Comparison of ENCODE assay signal across 22 cellular contexts in the genomic region with DNA sequence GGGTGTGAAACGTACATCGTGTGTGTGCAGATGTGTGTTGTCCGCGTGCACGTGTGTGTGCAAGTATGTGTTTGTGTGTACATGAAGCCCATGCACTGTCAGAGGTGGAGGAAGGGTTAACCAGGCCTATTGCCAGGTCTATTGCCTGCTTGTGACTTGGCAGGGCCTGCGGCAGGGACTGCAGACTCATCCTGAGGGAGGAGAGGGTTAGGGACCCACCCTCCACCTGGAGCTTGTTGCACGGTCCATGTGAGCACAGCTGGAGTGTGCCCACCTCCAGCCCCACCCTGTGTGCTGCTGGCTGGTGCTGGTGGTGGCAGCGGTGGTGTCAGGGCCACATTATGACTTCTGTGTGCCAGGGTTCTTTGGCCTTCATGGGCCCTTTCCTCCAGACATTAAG. TPM values are rescaled to one million over a fixed set of nuclear protein-coding genes. Genes with fewer than 3 reads are reported as not detected.
DNase-seq lines count a peak whose midpoint lies in the region; ATAC-seq and TF ChIP-seq lines count a peak whose summit lies in the region.
"Had no signal": no experiment of that assay in that cellular context is flagged by ENCODE, and none has a peak within 500 bp of the region (broad histone marks: within the 10 kb centered on the region; RNA-seq: fewer than 3 reads in every experiment).

No MANE protein-coding gene starts in this region.

- ATAC-seq in gastroesophageal sphincter (no peak), HG02763 (IDR thresholded peaks at IDR 0.05; ENCODE audit: unreplicated experiment) (no peak)
- ATAC-seq: PC-3 had no signal

- no peak for TF ChIP-seq POLR2A in gastroesophageal sphincter (IDR thresholded peaks at IDR 0.05)

- H3K36me3 ChIP-seq in ascending aorta (no peaks in the 10 kb centered on the region), gastroesophageal sphincter (no peaks in the 10 kb centered on the region), subcutaneous abdominal adipose tissue (ENCODE audit: control insufficient read depth in 5 of 5, insufficient read depth in 5 of 5, low read length in 5 of 5) (no peaks in the 10 kb centered on the region), brain microvascular endothelial cell (replicated peaks) (no peaks in the 10 kb centered on the region)
- H3K36me3 ChIP-seq: BLaER1 treated with 17β-estradiol and CSF1 and Interleukin-3, amounts not matched to agents 10 nM and 100 nM; MG63; SJCRH30 had no signal

- H3K4me3 ChIP-seq in ascending aorta (no peak overlapping the region), gastroesophageal sphincter (no peak overlapping the region), subcutaneous abdominal adipose tissue (ENCODE audit: low read depth in 1 of 5, low read length in 5 of 5) (no peak overlapping the region), brain microvascular endothelial cell (ENCODE audit: low read depth, low read length) (no peak overlapping the region)
- H3K4me3 ChIP-seq: BLaER1 treated with 17β-estradiol and CSF1 and Interleukin-3, amounts not matched to agents 10 nM and 100 nM; MG63; SJCRH30 had no signal

- 70 to 92% methylated on average over 1 to 5 of the region's 8 CpGs for WGBS in gastroesophageal sphincter (ENCODE audit: low coverage in 1 of 2), 2 donors

- TF ChIP-seq EP300 in gastroesophageal sphincter (IDR thresholded peaks at IDR 0.05): no peak

- H3K9ac ChIP-seq in subcutaneous abdominal adipose tissue (ENCODE audit: low read length in 5 of 5): no peak overlapping the region
- H3K9ac ChIP-seq: BLaER1 treated with 17β-estradiol and CSF1 and Interleukin-3, amounts not matched to agents 10 nM and 100 nM had no signal

- no peak for TF ChIP-seq CTCF in ascending aorta (IDR thresholded peaks at IDR 0.05)
- no peak for TF ChIP-seq CTCF in gastroesophageal sphincter (IDR thresholded peaks at IDR 0.05)
- no peak for TF ChIP-seq CTCF in brain microvascular endothelial cell (IDR thresholded peaks at IDR 0.05; ENCODE audit: low read depth, low read length, missing control alignments)

- in situ Hi-C loops in brain microvascular endothelial cell (cut with HindIII; ENCODE audit: low pct_ligation_motif_present, low sequenced_read_pairs): no loop called here

- no peaks in the 10 kb centered on the region for H3K27me3 ChIP-seq in ascending aorta
- H3K27me3 ChIP-seq in gastroesophageal sphincter: no peaks in the 10 kb centered on the region
- H3K27me3 ChIP-seq in subcutaneous abdominal adipose tissue (ENCODE audit: control insufficient read depth in 5 of 5, insufficient read depth in 4 of 5, low read length in 5 of 5): no peaks in the 10 kb centered on the region
- H3K27me3 ChIP-seq in brain microvascular endothelial cell (replicated peaks): peaks cover under 1% of the 10 kb centered on the region
- H3K27me3 ChIP-seq: BLaER1 treated with 17β-estradiol and CSF1 and Interleukin-3, amounts not matched to agents 10 nM and 100 nM; MG63 had no signal

- H3K4me1 ChIP-seq in ascending aorta (peaks cover 26 to 51% of the 10 kb centered on the region in 2 donors), gastroesophageal sphincter (peaks cover 0 to 92% (median 45%) of the 10 kb centered on the region in 3 donors), subcutaneous abdominal adipose tissue (ENCODE audit: control insufficient read depth in 5 of 5, insufficient read depth in 5 of 5, low read length in 5 of 5) (peaks cover 14 to 73% (median 62%) of the 10 kb centered on the region in 5 donors)
- H3K4me1 ChIP-seq: SJCRH30 had no signal

- intact Hi-C loops in ascending aorta (cut with DNase I): no loop called here

- H3K9me3 ChIP-seq in ascending aorta (no peaks in the 10 kb centered on the region), gastroesophageal sphincter (no peaks in the 10 kb centered on the region), subcutaneous abdominal adipose tissue (ENCODE audit: control insufficient read depth in 5 of 5, low read length in 5 of 5) (no peaks in the 10 kb centered on the region)
- H3K9me3 ChIP-seq: BLaER1 treated with 17β-estradiol and CSF1 and Interleukin-3, amounts not matched to agents 10 nM and 100 nM; MG63; SJCRH30 had no signal

- H3K27ac ChIP-seq in ascending aorta (peak overlapping the region; percentile 92 to 97), gastroesophageal sphincter (peak overlapping the region in 3 of 4 donors; percentile 21 to 88 (median 85)), subcutaneous abdominal adipose tissue (ENCODE audit: low read depth, low read length) (peak overlapping the region; percentile 38), brain microvascular endothelial cell (no peak overlapping the region)
- H3K27ac ChIP-seq: BLaER1 treated with 17β-estradiol and CSF1 and Interleukin-3, amounts not matched to agents 10 nM and 100 nM; SJCRH30 had no signal

- DNase-seq in HUDEP-2 (lab: John Stamatoyannopoulos, UW; ENCODE audit: unreplicated experiment in 76 of 76): peak in 45 of 76 experiments; percentile 5 to 62 (median 26)
- DNase-seq in ascending aorta (ENCODE audit: low spot score in 2 of 2): no peak
- no peak for DNase-seq in brain microvascular endothelial cell
- DNase-seq in NCI-H1092 (lab: John Stamatoyannopoulos, UW): no peak
- DNase-seq: CD8-positive, alpha-beta memory T cell; DMS79 treated with DMSO at 0.1 percent for 48 hours; H7; Kasumi-1; MG63; NCI-H1048; NCI-H146; NCI-H2029 treated with DMSO at 0.1 percent for 48 hours; NCI-H2171 treated with DMSO at 0.1 percent for 48 hours; NCI-H774; PC-3; RPMI8226; SJCRH30 had no signal

RNA-seq across cellular contexts. Expression of a gene that starts 7.1 kb away (rescaled TPM):
- total RNA-seq in ascending aorta: 2,113 TPM
- total RNA-seq in gastroesophageal sphincter: 100 to 1,000 TPM; 439 to 589 (median 503) TPM
- total RNA-seq: H7 had no signal

RNA-seq across cellular contexts. Expression of a gene that starts 59.2 kb away (rescaled TPM):
- total RNA-seq in ascending aorta (not detected), gastroesophageal sphincter (not detected)
- total RNA-seq: CD8-positive, alpha-beta memory T cell; NCI-H460; PC-3; SJCRH30 had no signal

Comparison
In these comparisons a context has a peak if more than half of its experiments do, and no peak if none do; other contexts are left out.
1. DNase-seq: peak in HUDEP-2 (45 of 76); none in ascending aorta (0 of 2), brain microvascular endothelial cell (single experiment) and NCI-H1092 (single experiment).